ENCODE assay signal across 23 cellular contexts in genomic region chr1:236397173-236397759, GRCh38. TPM values are rescaled to one million over a fixed set of nuclear protein-coding genes. Genes with fewer than 3 reads are reported as not detected.
DNase-seq lines count a peak whose midpoint lies in the region; ATAC-seq, FAIRE-seq and TF ChIP-seq lines count a peak whose summit lies in the region.
"Had no signal": no experiment of that assay in that cellular context is flagged by ENCODE, and none has a peak within 500 bp of the region (broad histone marks: within the 10 kb centered on the region; RNA-seq: fewer than 3 reads in every experiment).

No MANE protein-coding gene starts in this region.

- H2AFZ ChIP-seq in GM23338 (no peak overlapping the region), K562 (ENCODE audit: low read depth, low read length) (no peak overlapping the region)

- no peaks in the 10 kb centered on the region for H3K9me2 ChIP-seq in GM23338 (ENCODE audit: insufficient read depth)
- H3K9me2 ChIP-seq: SK-N-SH had no signal

- H3K27ac Mint-ChIP-seq in activated T-cell treated with anti-CD3 and anti-CD28 coated beads, Interleukin-2, amount 50 U/mL, for 72 hours, result no peak overlapping the region
- no peak overlapping the region for H3K27ac Mint-ChIP-seq in GM23338
- peak overlapping the region; percentile 27 for H3K27ac Mint-ChIP-seq in neural crest cell (ENCODE audit: unreplicated experiment)
- H3K27ac Mint-ChIP-seq in activated CD4-positive, alpha-beta T cell treated with anti-CD3 and anti-CD28 coated beads for 36 hours, result no peak overlapping the region
- H3K27ac Mint-ChIP-seq: progenitor cell of endocrine pancreas had no signal

- 15% methylated on average over 4 of the region's 4 CpGs for WGBS in K562 (ENCODE audit: insufficient coverage, low coverage, missing lambda C conversion rate)

- H3F3A ChIP-seq in GM23338 (replicated peaks; ENCODE audit: low read depth), result peaks cover 5% of the 10 kb centered on the region; the same call in 1 of the 2 replicates

- H3K27me3 ChIP-seq in GM23338 (ENCODE audit: insufficient read depth) (peaks cover 32% of the 10 kb centered on the region), K562 (ENCODE audit: control insufficient read depth in 2 of 2, insufficient read depth in 2 of 2, low read length in 2 of 2) (no peaks in the 10 kb centered on the region)
- H3K27me3 ChIP-seq: body of pancreas, thyroid gland had no signal

- H3K27me3 Mint-ChIP-seq in activated T-cell treated with anti-CD3 and anti-CD28 coated beads, Interleukin-2, amount 50 U/mL, for 72 hours (ENCODE audit: low read depth), result peaks cover 58% of the 10 kb centered on the region
- peaks cover 29% of the 10 kb centered on the region for H3K27me3 Mint-ChIP-seq in GM23338 (ENCODE audit: insufficient read depth, low read depth, poor library complexity)
- H3K27me3 Mint-ChIP-seq in neural crest cell (ENCODE audit: low read depth), result peaks cover 43% of the 10 kb centered on the region
- peaks cover 43% of the 10 kb centered on the region for H3K27me3 Mint-ChIP-seq in activated CD4-positive, alpha-beta T cell treated with anti-CD3 and anti-CD28 coated beads for 36 hours

- H3K9me1 ChIP-seq in K562 (ENCODE audit: control insufficient read depth, insufficient read depth, low read length), result no peaks in the 10 kb centered on the region

- peak overlapping the region; percentile 12 to 96 for H3K4me3 Mint-ChIP-seq in activated T-cell treated with anti-CD3 and anti-CD28 coated beads, Interleukin-2, amount 50 U/mL, for 72 hours
- H3K4me3 Mint-ChIP-seq in GM23338 (peak overlapping the region; percentile 83; the same call in 1 of the 3 replicates), neural crest cell (peak overlapping the region; percentile 93)
- H3K4me3 Mint-ChIP-seq in activated CD4-positive, alpha-beta T cell treated with anti-CD3 and anti-CD28 coated beads for 36 hours, result no peak overlapping the region

- peaks cover 30% of the 10 kb centered on the region for H3K4me1 Mint-ChIP-seq in activated T-cell treated with anti-CD3 and anti-CD28 coated beads, Interleukin-2, amount 50 U/mL, for 72 hours (ENCODE audit: low read depth)
- H3K4me1 Mint-ChIP-seq in GM23338 (peaks cover 37% of the 10 kb centered on the region), neural crest cell (peaks cover 30% of the 10 kb centered on the region)
- peaks cover 28% of the 10 kb centered on the region for H3K4me1 Mint-ChIP-seq in activated CD4-positive, alpha-beta T cell treated with anti-CD3 and anti-CD28 coated beads for 36 hours

- CTCF ChIA-PET in K562 (lab: Yijun Ruan, JAX; ENCODE audit: low intra/inter-chr PET ratio), result no interaction called here
- CTCF ChIA-PET in activated CD4-positive, alpha-beta T cell treated with anti-CD3 and anti-CD28 coated beads for 36 hours (lab: Charles Lee), result interaction anchor here (0.9 kb wide), 1 partner anchor 9 kb away, joined by 3 read pairs; no protein-coding TSS in a partner anchor

- intact Hi-C loops in K562 (cut with micrococcal nuclease), result loop anchor here (5.0 kb wide), 1 partner anchor 115 kb away; the partner anchor contains the start of gene ERO1B
- intact Hi-C loops in kidney (cut with DNase I), result no loop called here
- intact Hi-C loops in activated CD4-positive, alpha-beta T cell treated with anti-CD3 and anti-CD28 coated beads for 36 hours (cut with DNase I, micrococcal nuclease), result loop anchor here (2.0 to 10.0 kb wide), 3 partner anchors 112 to 255 kb away; partner anchors contain the start of gene GPR137B (in 2 of the 2)

- peaks cover 5 to 10% of the 10 kb centered on the region in 2 donors for H3K36me3 Mint-ChIP-seq in activated T-cell treated with anti-CD3 and anti-CD28 coated beads, Interleukin-2, amount 50 U/mL, for 72 hours (ENCODE audit: insufficient read depth in 2 of 2)
- H3K36me3 Mint-ChIP-seq in GM23338 (ENCODE audit: low read depth), result no peaks in the 10 kb centered on the region
- H3K36me3 Mint-ChIP-seq in neural crest cell (ENCODE audit: low read depth), result no peaks in the 10 kb centered on the region
- H3K36me3 Mint-ChIP-seq in activated CD4-positive, alpha-beta T cell treated with anti-CD3 and anti-CD28 coated beads for 36 hours (ENCODE audit: low read depth), result no peaks in the 10 kb centered on the region

- H3K36me3 ChIP-seq in GM23338 (ENCODE audit: insufficient read depth), result no peaks in the 10 kb centered on the region
- H3K36me3 ChIP-seq in K562 (ENCODE audit: control insufficient read depth, insufficient read depth, low read length), result peaks cover 15% of the 10 kb centered on the region; the same call in 1 of the 3 replicates
- H3K36me3 ChIP-seq in kidney (ENCODE audit: control insufficient read depth in 1 of 2, insufficient read depth in 2 of 2, low read length in 2 of 2), result no peaks in the 10 kb centered on the region
- H3K36me3 ChIP-seq: adrenal gland, lower lobe of right lung, sigmoid colon, thyroid gland had no signal

- no TSS peak for BruUV-seq in K562 (replicated peaks; lab: Mats Ljungman, UMichigan)

- TF ChIP-seq POLR2A in K562 (conservative IDR thresholded peaks at IDR 0.05), result no peak

- no peak for ATAC-seq in activated T-cell treated with anti-CD3 and anti-CD28 coated beads, Interleukin-2, amount 50 U/mL, for 72 hours (replicated peaks in 1 of 2)
- ATAC-seq in GM23338 (no peak), K562 (no peak)
- ATAC-seq in activated CD4-positive, alpha-beta T cell treated with anti-CD3 and anti-CD28 coated beads for 36 hours, result no peak
- ATAC-seq: body of pancreas, lower lobe of right lung, T-helper 17 cell had no signal

- no peak for DNase-seq in activated T-cell treated with anti-CD3 and anti-CD28 coated beads, Interleukin-2, amount 50 U/mL, for 72 hours
- DNase-seq in activated T-cell treated with anti-CD3 and anti-CD28 coated beads, Interleukin-2, amount 50 U/mL, for 1 hour, result no peak
- DNase-seq in GM23338 (ENCODE audit: low spot score) (no peak), K562 (ENCODE audit: extremely low read depth in 1 of 4, low spot score in 3 of 4) (peak in 1 of 4 experiments; percentile 31), neural crest cell (ENCODE audit: low read depth, low spot score) (no peak), mucosa of gallbladder (ENCODE audit: low spot score) (no peak), kidney (no peak)
- DNase-seq in activated CD4-positive, alpha-beta T cell treated with anti-CD3 and anti-CD28 coated beads for 36 hours, result no peak
- DNase-seq: activated CD4-positive, alpha-beta T cell treated with anti-CD3 and anti-CD28 coated beads for 1 hour; activated gamma-delta T cell treated with Interleukin-2 at 50 U/mL for 16 hours; adrenal gland; body of pancreas; H7; lower lobe of right lung; NCI-H446; sigmoid colon; SK-N-SH; stimulated activated naive CD4-positive, alpha-beta T cell; T-helper 17 cell; thyroid gland had no signal

- peak; percentile 25; the same call in 1 of the 2 replicates for TF ChIP-seq EP300 in K562 (IDR thresholded peaks at IDR 0.05; ENCODE audit: low read length)

- TF ChIP-seq CTCF in GM23338 (conservative IDR thresholded peaks at IDR 0.05; ENCODE audit: low read depth in 2 of 2) (no peak), K562 (IDR thresholded peaks at IDR 0.05 in 2 of 3, conservative IDR thresholded peaks at IDR 0.05 in 1 of 3; ENCODE audit: insufficient read depth in 2 of 3, low read depth in 1 of 3, low read length in 3 of 3) (no peak), neural crest cell (conservative IDR thresholded peaks at IDR 0.05) (no peak), kidney (IDR thresholded peaks at IDR 0.05; ENCODE audit: borderline replicate concordance, extremely low read depth, insufficient read depth) (no peak)

- FAIRE-seq in K562 (lab: Jason Lieb, UNC) (no peak), kidney (lab: Jason Lieb, UNC) (no peak)
- FAIRE-seq: G401.6 had no signal

- in situ Hi-C loops in K562 (cut with MboI), result no loop called here

- H3K9ac ChIP-seq in K562 (ENCODE audit: insufficient read depth in 1 of 2, low read depth in 2 of 2, low read length in 2 of 2), result peak overlapping the region in 1 of 2 experiments; percentile 43; a peak in 1 of 4 replicates
- no peak overlapping the region for H3K9ac ChIP-seq in kidney (ENCODE audit: low read length in 2 of 2)
- H3K9ac ChIP-seq: SK-N-SH had no signal

- peaks cover 19% of the 10 kb centered on the region for H3K4me1 ChIP-seq in GM23338 (ENCODE audit: insufficient read depth)
- peaks cover 22 to 35% of the 10 kb centered on the region in 2 experiments for H3K4me1 ChIP-seq in K562 (replicated peaks in 1 of 2; ENCODE audit: control insufficient read depth in 2 of 2, insufficient read depth in 2 of 2, low read length in 2 of 2)
- no peaks in the 10 kb centered on the region for H3K4me1 ChIP-seq in kidney (ENCODE audit: control insufficient read depth in 1 of 2, insufficient read depth in 1 of 2, low read depth in 1 of 2, low read length in 2 of 2)

- POLR2A ChIA-PET in K562 (lab: Yijun Ruan, JAX), result interaction anchor here (0.6 to 7.8 kb wide), 7 partner anchors 9 to 47 kb away, joined by 3 to 47 read pairs (median 4); no protein-coding TSS in a partner anchor
- POLR2A ChIA-PET in activated CD4-positive, alpha-beta T cell treated with anti-CD3 and anti-CD28 coated beads for 36 hours (lab: Charles Lee), result interaction anchor here (0.5 to 0.7 kb wide), 2 partner anchors 151 to 1436 kb away, joined by 3 to 4 read pairs; no protein-coding TSS in a partner anchor

- H3K4me2 ChIP-seq in GM23338, result peak overlapping the region; percentile 92; the same call in 1 of the 2 replicates
- H3K4me2 ChIP-seq in K562 (ENCODE audit: insufficient read depth, low read length), result 0 out of 2 replicates have a peak overlapping the region, but pooled peaks have one; percentile 10
- H3K4me2 ChIP-seq: SK-N-SH had no signal

- H4K20me1 ChIP-seq in GM23338 (replicated peaks; ENCODE audit: insufficient read depth) (no peaks in the 10 kb centered on the region), K562 (replicated peaks; ENCODE audit: control insufficient read depth, insufficient read depth, low read length) (no peaks in the 10 kb centered on the region; the same call in 1 of the 2 replicates)

- no peaks in the 10 kb centered on the region; the same call in none of the 2 replicates for H3K79me2 ChIP-seq in GM23338 (replicated peaks; ENCODE audit: insufficient read depth)
- peaks cover 45% of the 10 kb centered on the region for H3K79me2 ChIP-seq in K562 (ENCODE audit: control insufficient read depth, insufficient read depth, low read length)

- H3K9me3 Mint-ChIP-seq in activated T-cell treated with anti-CD3 and anti-CD28 coated beads, Interleukin-2, amount 50 U/mL, for 72 hours, result no peaks in the 10 kb centered on the region
- H3K9me3 Mint-ChIP-seq in GM23338, result no peaks in the 10 kb centered on the region; the same call in 2 of the 3 replicates
- no peaks in the 10 kb centered on the region for H3K9me3 Mint-ChIP-seq in neural crest cell
- H3K9me3 Mint-ChIP-seq in activated CD4-positive, alpha-beta T cell treated with anti-CD3 and anti-CD28 coated beads for 36 hours (ENCODE audit: low read depth), result no peaks in the 10 kb centered on the region

- no peak overlapping the region for H3K4me3 ChIP-seq in GM23338
- H3K4me3 ChIP-seq in K562, result no peak overlapping the region
- no peak overlapping the region for H3K4me3 ChIP-seq in kidney (ENCODE audit: low read length in 2 of 2)
- H3K4me3 ChIP-seq: adrenal gland, body of pancreas, lower lobe of right lung, sigmoid colon, thyroid gland had no signal

- H3K27ac ChIP-seq in GM23338 (ENCODE audit: low read depth), result no peak overlapping the region
- H3K27ac ChIP-seq in K562 (ENCODE audit: extremely low read depth, low read depth, low read length), result no peak overlapping the region
- no peak overlapping the region for H3K27ac ChIP-seq in kidney (ENCODE audit: low read depth in 2 of 2, low read length in 2 of 2)
- H3K27ac ChIP-seq: adrenal gland, body of pancreas, lower lobe of right lung, sigmoid colon, thyroid gland had no signal

- no peak for TF ChIP-seq RAD21 in K562 (CRISPR knock-in tag; conservative IDR thresholded peaks at IDR 0.05 in 1 of 2, IDR thresholded peaks at IDR 0.05 in 1 of 2)

- H3K9me3 ChIP-seq in K562 (replicated peaks; ENCODE audit: control insufficient read depth, insufficient read depth, low read depth, low read length) (no peaks in the 10 kb centered on the region), kidney (ENCODE audit: control insufficient read depth in 1 of 2, low read length in 2 of 2) (no peaks in the 10 kb centered on the region)
- H3K9me3 ChIP-seq: adrenal gland, body of pancreas, lower lobe of right lung, sigmoid colon, SK-N-SH, thyroid gland had no signal

RNA-seq across cellular contexts. Expression of gene EDARADD, which starts 3.2 kb away (rescaled TPM):
- total RNA-seq in activated T-cell treated with anti-CD3 and anti-CD28 coated beads, Interleukin-2, amount 50 U/mL, for 72 hours, result 1 to 10 TPM; 1.9 to 7.1 TPM
- total RNA-seq in GM23338 (2014; rRNA removed; shearing (Covaris generic)), result 3.1 and 4.4 TPM in 2 replicates
- polyA plus RNA-seq in GM23338 (2016; fragmentation: Nextera tagmentation; extraction: Ambion mirVana), result 3.2 and 3.7 TPM in 2 replicates
- 1.1 and 4.5 TPM in 2 replicates for total RNA-seq in K562 (2011; cell fraction: chromatin; rRNA removed; ENCODE audit: low replicate concordance)
- 1.5 and 4.3 TPM in 2 replicates for total RNA-seq in K562 (2011; cell fraction: nucleolus; rRNA removed)
- 3.6 and 4.0 TPM in 2 replicates for total RNA-seq in K562 (2011; cell fraction: nucleoplasm; rRNA removed)
- 20.6 and 23.1 TPM in 2 replicates for total RNA-seq in K562 (2014; rRNA removed)
- 20.4 and 21.6 TPM in 2 replicates for total RNA-seq in K562 (2014; rRNA removed; fragmentation: Illumina TruSeq; extraction: Trizol)
- total RNA-seq in K562 (2015; rRNA removed; fragmentation: Illumina TruSeq; extraction: Trizol), result 29.3 and 32.2 TPM in 2 replicates
- total RNA-seq in K562 (2021), result 21.1 and 22.5 TPM in 2 replicates
- 0.46 and 0.49 TPM in 2 replicates for polyA plus RNA-seq in K562 (2011; rRNA removed)
- 0.25 and 0.43 TPM in 2 replicates for polyA plus RNA-seq in K562 (2011; cell fraction: cytosol; rRNA removed)
- polyA plus RNA-seq in K562 (2011; cell fraction: nucleus; rRNA removed), result 0.14 and 0.31 TPM in 2 replicates
- polyA plus RNA-seq in K562 (2012), result 20.5 and 30.0 TPM in 2 replicates
- polyA plus RNA-seq in K562 (2014; fragmentation: Illumina TruSeq; extraction: Trizol), result 31.1 and 32.4 TPM in 2 replicates
- polyA plus RNA-seq in K562 (2014; fragmentation: Nextera tagmentation; extraction: Ambion mirVana), result 1 to 10 TPM; 5.2 to 8.5 TPM
- 17.8 and 21.5 TPM in 2 replicates for polyA plus RNA-seq in K562 (2014; rRNA removed)
- polyA minus RNA-seq in K562 (2011; rRNA and poly(A)+ RNA removed), result 0.56 and 0.72 TPM in 2 replicates
- 0.64 TPM in 1 of 2 replicates, not detected in the other for polyA minus RNA-seq in K562 (2011; cell fraction: cytosol; rRNA and poly(A)+ RNA removed)
- 0.40 and 1.3 TPM in 2 replicates for polyA minus RNA-seq in K562 (2011; cell fraction: nucleus; rRNA and poly(A)+ RNA removed)
- total RNA-seq in neural crest cell, result 3.0 TPM in 2 replicates
- 7.4 TPM for total RNA-seq in mucosa of gallbladder
- 0.82 TPM for total RNA-seq in kidney
- polyA plus RNA-seq in kidney (ENCODE audit: insufficient read depth, low read depth, low replicate concordance), result 2.2 TPM
- total RNA-seq in activated CD4-positive, alpha-beta T cell treated with anti-CD3 and anti-CD28 coated beads for 36 hours, result 1 to 10 TPM; 2.8 to 4.5 TPM
- total RNA-seq: LHCN-M2 had no signal
- polyA plus RNA-seq: SK-N-SH had no signal
